Comparison of ENCODE assay signal across 24 cellular contexts in genomic region chr6:16851044-16851540, GRCh38.
DNase-seq lines count a peak whose midpoint lies in the region; ATAC-seq and TF ChIP-seq lines count a peak whose summit lies in the region.
"Had no signal": no experiment of that assay in that cellular context is flagged by ENCODE, and none has a peak within 500 bp of the region (broad histone marks: within the 10 kb centered on the region; RNA-seq: fewer than 3 reads in every experiment).

No MANE protein-coding gene starts in this region.

- POLR2A ChIA-PET in IMR-90 (lab: Charles Lee; ENCODE audit: unreplicated experiment), result no interaction called here

- H3K9me1 ChIP-seq in IMR-90 (ENCODE audit: insufficient read depth, low read length), result peaks cover 6% of the 10 kb centered on the region; the same call in 1 of the 2 replicates

- BruUV-seq in IMR-90 (replicated peaks; lab: Mats Ljungman, UMichigan), result no TSS peak

- H3K4me1 ChIP-seq in IMR-90 (ENCODE audit: control insufficient read depth, insufficient read depth, low read length), result peaks cover 6% of the 10 kb centered on the region
- H3K4me1 ChIP-seq: parathyroid adenoma, right lobe of liver, testis had no signal

- no peaks in the 10 kb centered on the region for H4K20me1 ChIP-seq in IMR-90 (ENCODE audit: insufficient read depth, low read length)

- no peak overlapping the region for H3K14ac ChIP-seq in IMR-90 (replicated peaks; ENCODE audit: low read depth, low read length)

- no peak overlapping the region for H2BK5ac ChIP-seq in IMR-90 (ENCODE audit: low read depth, low read length, poor library complexity, severe bottlenecking)

- H3K4ac ChIP-seq in IMR-90 (ENCODE audit: low read depth, low read length), result no peak overlapping the region

- H3K9me3 ChIP-seq in IMR-90 (ENCODE audit: control insufficient read depth, insufficient read depth, low read length), result no peaks in the 10 kb centered on the region
- H3K9me3 ChIP-seq: right lobe of liver, testis, vagina had no signal

- DNase-seq in CD1c-positive myeloid dendritic cell (ENCODE audit: extremely low spot score) (peak; percentile 10), IMR-90 (no peak), foreskin melanocyte (peak; percentile 57), substantia nigra (lab: John Stamatoyannopoulos, UW) (no peak), SKM-1 (lab: John Stamatoyannopoulos, UW; ENCODE audit: unreplicated experiment) (no peak)
- DNase-seq: activated CD4-positive, alpha-beta memory T cell treated with anti-CD3 and anti-CD28 coated beads for 36 hours; activated CD8-positive, alpha-beta memory T cell treated with anti-CD3 and anti-CD28 coated beads, Interleukin-2, amount 50 U/mL, for 48 hours; DMS79 treated with DMSO at 0.1 percent for 48 hours; endodermal cell; HCEC 1CT; NCI-H510A; right lobe of liver; stimulated activated CD4-positive, alpha-beta T cell treated with anti-CD3 and anti-CD28 coated beads, Interleukin-12 subunit alpha, Interleukin-12 subunit beta, amount 100 ng/mL, for 4 hours; stimulated activated CD4-positive, alpha-beta T cell treated with anti-CD3 and anti-CD28 coated beads, Interleukin-4, amount 100 ng/mL, for 4 hours; stimulated activated naive CD4-positive, alpha-beta T cell; SW 1271; testis had no signal

- ATAC-seq in IMR-90 (ENCODE audit: low read depth) (no peak), GM19395 (IDR thresholded peaks at IDR 0.05; ENCODE audit: unreplicated experiment) (no peak)
- ATAC-seq: Right ventricle myocardium inferior had no signal

- TF ChIP-seq CTCF in IMR-90 (conservative IDR thresholded peaks at IDR 0.05; ENCODE audit: low read depth, low read length), result no peak

- H3K56ac ChIP-seq in IMR-90 (ENCODE audit: extremely low read depth, insufficient read depth, low read length), result no peak overlapping the region

- WGBS in IMR-90 (ENCODE audit: extremely low coverage in 2 of 2, insufficient read length in 1 of 2), 2 experiments, result no CpG with 5 or more reads among the region's 3 CpGs

- no peak overlapping the region for H2AK9ac ChIP-seq in IMR-90 (replicated peaks; ENCODE audit: low read depth, low read length, poor library complexity)

- no peak overlapping the region for H4K91ac ChIP-seq in IMR-90 (ENCODE audit: insufficient read depth, low read depth, low read length)

- no peak overlapping the region for H3K9ac ChIP-seq in IMR-90 (ENCODE audit: low read depth, low read length)
- H3K9ac ChIP-seq: parathyroid adenoma had no signal

- no peaks in the 10 kb centered on the region for H3K27me3 ChIP-seq in IMR-90 (ENCODE audit: control insufficient read depth, insufficient read depth, low read length)
- H3K27me3 ChIP-seq: cardiac muscle cell, right lobe of liver, testis, vagina had no signal

- no peak overlapping the region for H2AK5ac ChIP-seq in IMR-90 (ENCODE audit: low read depth, low read length)

- intact Hi-C loops in IMR-90 (cut with micrococcal nuclease), result no loop called here

- in situ Hi-C loops in IMR-90 (cut with MboI; ENCODE audit: low sequenced_read_pairs), result no loop called here

- H2AFZ ChIP-seq in IMR-90 (replicated peaks; ENCODE audit: low read length, poor library complexity), result no peak overlapping the region
- H2AFZ ChIP-seq: parathyroid adenoma had no signal

- H3K23ac ChIP-seq in IMR-90 (ENCODE audit: low read depth, low read length), result no peak overlapping the region

- peak overlapping the region; percentile 51 for H3K18ac ChIP-seq in IMR-90 (ENCODE audit: low read depth, low read length)

- TF ChIP-seq POLR2A in IMR-90 (IDR thresholded peaks at IDR 0.05; ENCODE audit: low read depth, low read length), result no peak

- no peak overlapping the region for H3K4me2 ChIP-seq in IMR-90 (ENCODE audit: low read depth, low read length)

- peak overlapping the region; percentile 22; the same call in 1 of the 2 replicates for H2BK20ac ChIP-seq in IMR-90 (ENCODE audit: low read depth, low read length)

- H3K4me3 ChIP-seq in IMR-90 (ENCODE audit: insufficient read depth, low read depth, low read length), result no peak overlapping the region
- H3K4me3 ChIP-seq: cardiac muscle cell, coronary artery, right lobe of liver, testis, vagina had no signal

- H2BK15ac ChIP-seq in IMR-90 (ENCODE audit: low read depth, low read length), result 0 out of 3 replicates have a peak overlapping the region, but pooled peaks have one; percentile 9

- H4K5ac ChIP-seq in IMR-90 (ENCODE audit: low read depth, low read length), result no peak overlapping the region

- H4K8ac ChIP-seq in IMR-90 (ENCODE audit: low read depth in 2 of 2, low read length in 2 of 2), result 0 out of 4 replicates have a peak overlapping the region, but pooled peaks of 1 of the 2 experiments have one; percentile 4

- H3K27ac ChIP-seq in IMR-90 (ENCODE audit: insufficient read depth, low read length), result no peak overlapping the region
- H3K27ac ChIP-seq in substantia nigra (ENCODE audit: low read depth, low read length, poor library complexity, severe bottlenecking), result no peak overlapping the region
- H3K27ac ChIP-seq: cardiac muscle cell, coronary artery, parathyroid adenoma, right lobe of liver, testis, vagina had no signal

- no peaks in the 10 kb centered on the region for H3K36me3 ChIP-seq in IMR-90 (ENCODE audit: control insufficient read depth, insufficient read depth, low read length)
- H3K36me3 ChIP-seq: cardiac muscle cell, right lobe of liver, vagina had no signal

- no peaks in the 10 kb centered on the region for H3K79me1 ChIP-seq in IMR-90 (ENCODE audit: low read depth in 1 of 2, low read length in 2 of 2)

- H2BK120ac ChIP-seq in IMR-90 (ENCODE audit: low read depth, low read length), result peak overlapping the region; percentile 35; the same call in 1 of the 2 replicates

- TF ChIP-seq RAD21 in IMR-90 (IDR thresholded peaks at IDR 0.05; ENCODE audit: low read length), result no peak

- CTCF ChIA-PET in IMR-90 (lab: Yijun Ruan, JAX), result interaction anchor here (0.7 kb wide), 1 partner anchor 29 kb away, joined by 6 read pairs; no protein-coding TSS in a partner anchor

- dilution Hi-C loops in IMR-90 (cut with HindIII; ENCODE audit: low sequenced_read_pairs, unreplicated experiment), result no loop called here

TF ChIP-seq in IMR-90, 13 proteins besides CTCF, POLR2A, EP300 and RAD21:
- TF ChIP-seq ELK1 (IDR thresholded peaks at IDR 0.05; ENCODE audit: borderline replicate concordance, low read depth, low read length) (no peak), FOS (IDR thresholded peaks at IDR 0.05; ENCODE audit: low read depth, low read length) (no peak), MAFK (IDR thresholded peaks at IDR 0.05; ENCODE audit: low read depth, low read length) (no peak), MXI1 (IDR thresholded peaks at IDR 0.05; ENCODE audit: borderline replicate concordance, low read depth, low read length) (no peak), NFE2L2 (IDR thresholded peaks at IDR 0.05; ENCODE audit: low read depth, low read length) (no peak), CEBPB (IDR thresholded peaks at IDR 0.05; ENCODE audit: low read depth, low read length) (no peak), CHD1 (IDR thresholded peaks at IDR 0.05; ENCODE audit: low read depth, low read length) (no peak)
TF ChIP-seq in IMR-90: peak in this region for 0.

TF ChIP-seq in PFSK-1, 5 proteins besides CTCF, POLR2A, EP300 and RAD21:
- TF ChIP-seq TAF1 (IDR thresholded peaks at IDR 0.05; ENCODE audit: borderline replicate concordance, insufficient read depth, low read length), result no peak
- peak; percentile 97; the same call in 1 of the 2 replicates for TF ChIP-seq SIN3A (IDR thresholded peaks at IDR 0.05; ENCODE audit: borderline replicate concordance, insufficient read depth, low read length)
- TF ChIP-seq POLR2AphosphoS5 (IDR thresholded peaks at IDR 0.05; ENCODE audit: low read depth, low read length), result peak; percentile 83
- TF ChIP-seq FOXP2 (optimal IDR thresholded peaks at IDR 0.05; ENCODE audit: borderline replicate concordance, extremely low read depth, extremely low read length, insufficient read depth), result no peak
- peak in 1 of 2 experiments; percentile 73; a peak in 2 of 4 replicates for TF ChIP-seq REST (IDR thresholded peaks at IDR 0.05; ENCODE audit: insufficient read depth in 1 of 2, low read depth in 2 of 2, low read length in 2 of 2)

Comparison
In these comparisons a context has a peak if more than half of its experiments do, and no peak if none do; other contexts are left out.
1. DNase-seq: peak in CD1c-positive myeloid dendritic cell (single experiment) and foreskin melanocyte (single experiment); none in IMR-90 (single experiment), substantia nigra (0 of 49) and SKM-1 (single experiment).